In genomic region chr18:50398099-50398498, GRCh38 we compare ENCODE assay signal across 15 cellular contexts.
"Had no signal": no experiment of that assay in that cellular context is flagged by ENCODE, and none has a peak within 500 bp of the region (broad histone marks: within the 10 kb centered on the region; RNA-seq: fewer than 3 reads in every experiment).

No MANE protein-coding gene starts in this region.

- H3K27me3 ChIP-seq: right atrium auricular region had no signal

- H3K27ac ChIP-seq: right atrium auricular region, SJSA1, skin epidermis, tibial artery had no signal

- H3K4me1 Mint-ChIP-seq: stimulated activated effector memory CD8-positive, alpha-beta T cell treated with anti-CD3 and anti-CD28 coated beads, Interleukin-12 subunit alpha, Interleukin-12 subunit beta, amount 100 ng/mL, for 72 hours had no signal

- H3K9me3 ChIP-seq: right atrium auricular region, SJSA1, tibial artery had no signal

- H3K36me3 Mint-ChIP-seq: activated naive CD8-positive, alpha-beta T cell; stimulated activated effector memory CD8-positive, alpha-beta T cell treated with anti-CD3 and anti-CD28 coated beads, Interleukin-12 subunit alpha, Interleukin-12 subunit beta, amount 100 ng/mL, for 72 hours had no signal

- DNase-seq: activated CD4-positive, alpha-beta memory T cell treated with anti-CD3 and anti-CD28 coated beads for 36 hours; activated CD4-positive, alpha-beta T cell treated with anti-CD3 and anti-CD28 coated beads for 1 hour; activated effector memory CD4-positive, alpha-beta T cell treated with anti-CD3 and anti-CD28 coated beads, Interleukin-2, amount 50 U/mL, for 16 hours; activated T-cell treated with anti-CD3 and anti-CD28 coated beads, Interleukin-2, amount 50 U/mL, for 4 hours; hippocampal formation; left colon; posterior cingulate gyrus; SW 1271; T-helper 9 cell; tibial artery had no signal

- H3K9me3 Mint-ChIP-seq: activated CD4-positive, alpha-beta memory T cell treated with anti-CD3 and anti-CD28 coated beads for 36 hours; activated T-cell treated with anti-CD3 and anti-CD28 coated beads, Interleukin-2, amount 50 U/mL, for 4 hours; stimulated activated effector memory CD8-positive, alpha-beta T cell treated with anti-CD3 and anti-CD28 coated beads, Interleukin-12 subunit alpha, Interleukin-12 subunit beta, amount 100 ng/mL, for 72 hours had no signal

- H3K36me3 ChIP-seq: right atrium auricular region, tibial artery had no signal

- H3K4me1 ChIP-seq: right atrium auricular region, SJSA1 had no signal

- H3K4me3 Mint-ChIP-seq: activated CD4-positive, alpha-beta memory T cell treated with anti-CD3 and anti-CD28 coated beads for 36 hours; activated naive CD8-positive, alpha-beta T cell; activated T-cell treated with anti-CD3 and anti-CD28 coated beads, Interleukin-2, amount 50 U/mL, for 4 hours; stimulated activated effector memory CD8-positive, alpha-beta T cell treated with anti-CD3 and anti-CD28 coated beads, Interleukin-12 subunit alpha, Interleukin-12 subunit beta, amount 100 ng/mL, for 72 hours had no signal

- H3K4me3 ChIP-seq: right atrium auricular region, SJSA1, skin epidermis, tibial artery had no signal

- H3K27ac Mint-ChIP-seq: activated CD4-positive, alpha-beta memory T cell treated with anti-CD3 and anti-CD28 coated beads for 36 hours; activated naive CD8-positive, alpha-beta T cell; stimulated activated effector memory CD8-positive, alpha-beta T cell treated with anti-CD3 and anti-CD28 coated beads, Interleukin-12 subunit alpha, Interleukin-12 subunit beta, amount 100 ng/mL, for 72 hours had no signal

- ATAC-seq: activated T-cell treated with anti-CD3 and anti-CD28 coated beads, Interleukin-2, amount 50 U/mL, for 4 hours; left colon; stimulated activated effector memory CD8-positive, alpha-beta T cell treated with anti-CD3 and anti-CD28 coated beads, Interleukin-12 subunit alpha, Interleukin-12 subunit beta, amount 100 ng/mL, for 72 hours had no signal
